Comparison of ENCODE assay signal across 25 cellular contexts in the genomic region with DNA sequence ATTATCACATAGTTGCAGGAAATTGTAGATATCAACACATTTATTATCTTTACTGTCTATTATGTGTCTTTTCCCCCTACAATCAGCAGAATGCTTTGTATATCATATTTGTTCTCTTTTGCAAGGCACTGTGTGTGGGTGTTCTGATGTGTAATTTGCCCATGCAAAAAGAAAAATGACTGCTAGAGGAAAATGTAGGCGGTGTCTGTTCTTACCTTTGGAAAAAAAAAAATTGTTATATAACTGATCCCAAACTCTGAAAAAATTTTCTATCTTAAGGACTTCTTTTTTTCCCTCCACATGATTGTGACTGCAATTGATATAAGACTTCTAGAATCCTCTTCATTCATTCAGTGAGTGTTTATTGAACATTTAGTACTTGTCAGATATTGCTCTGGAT.
"Had no signal": no experiment of that assay in that cellular context is flagged by ENCODE, and none has a peak within 500 bp of the region (broad histone marks: within the 10 kb centered on the region; RNA-seq: fewer than 3 reads in every experiment).

No MANE protein-coding gene starts in this region.

- H3K27me3 Mint-ChIP-seq: naive thymus-derived CD8-positive, alpha-beta T cell; stimulated activated naive B cell treated with anti-CD40 and anti-IgM and Interleukin-4, amounts not matched to agents 10 μg/mL and 1 μg/mL and 100 μg/mL, for 72 hours had no signal

- H3K4me1 ChIP-seq: heart left ventricle, left ventricle myocardium inferior, parathyroid adenoma, psoas muscle, right atrium auricular region, right lobe of liver, stomach, suprapubic skin, tibial artery, upper lobe of right lung had no signal

- H3K27me3 ChIP-seq: heart left ventricle, right atrium auricular region, right lobe of liver, stomach, suprapubic skin, tibial artery, upper lobe of right lung had no signal

- H3K27ac ChIP-seq: heart left ventricle, left ventricle myocardium inferior, parathyroid adenoma, psoas muscle, right atrium auricular region, right lobe of liver, stomach, suprapubic skin, thoracic aorta, tibial artery, upper lobe of right lung had no signal

- H3K9me3 ChIP-seq: left ventricle myocardium inferior, mucosa of descending colon, psoas muscle, right atrium auricular region, right lobe of liver, suprapubic skin, thoracic aorta, tibial artery, upper lobe of right lung had no signal

- H3K9me3 Mint-ChIP-seq: immature natural killer cell had no signal

- H3K36me3 ChIP-seq: heart left ventricle, left ventricle myocardium inferior, right atrium auricular region, right lobe of liver, stomach, suprapubic skin, thoracic aorta, tibial artery, upper lobe of right lung had no signal

- H3K4me3 Mint-ChIP-seq: immature natural killer cell; mesothelial cell of epicardium; naive thymus-derived CD8-positive, alpha-beta T cell; nephron; neural crest cell; stimulated activated naive B cell treated with anti-CD40 and anti-IgM and Interleukin-4, amounts not matched to agents 10 μg/mL and 1 μg/mL and 100 μg/mL, for 72 hours had no signal

- H3K4me3 ChIP-seq: heart left ventricle, left ventricle myocardium inferior, lung, mucosa of descending colon, psoas muscle, right atrium auricular region, right lobe of liver, smooth muscle cell, stomach, suprapubic skin, thoracic aorta, tibial artery, upper lobe of right lung had no signal

- DNase-seq: heart left ventricle; immature natural killer cell; islet precursor cell; left ventricle myocardium inferior; mesendoderm; mucosa of descending colon; naive thymus-derived CD8-positive, alpha-beta T cell; psoas muscle; right lobe of liver; stimulated activated CD4-positive, alpha-beta T cell treated with anti-CD3 and anti-CD28 coated beads, Interleukin-1b, Interleukin-23, amount 100 ng/mL, for 48 hours; stimulated activated CD4-positive, alpha-beta T cell treated with anti-CD3 and anti-CD28 coated beads, Interleukin-2, amount 100 ng/mL, for 48 hours; stimulated activated naive B cell treated with anti-CD40 and anti-IgM and Interleukin-4, amounts not matched to agents 10 μg/mL and 1 μg/mL and 100 μg/mL, for 72 hours; stimulated activated naive CD8-positive, alpha-beta T cell treated with anti-CD3 and anti-CD28 coated beads, Interleukin-15, Interleukin-2, amounts not matched to agents 100 U/mL and 50 U/mL, for 24 hours; stomach; tibial artery; upper lobe of right lung had no signal

- ATAC-seq: heart left ventricle; mucosa of descending colon; naive thymus-derived CD8-positive, alpha-beta T cell; psoas muscle; right lobe of liver; stimulated activated naive B cell treated with anti-CD40 and anti-IgM and Interleukin-4, amounts not matched to agents 10 μg/mL and 1 μg/mL and 100 μg/mL, for 72 hours; stimulated activated naive CD8-positive, alpha-beta T cell treated with anti-CD3 and anti-CD28 coated beads, Interleukin-15, Interleukin-2, amounts not matched to agents 100 U/mL and 50 U/mL, for 24 hours; upper lobe of right lung had no signal

- H3K4me1 Mint-ChIP-seq: mesothelial cell of epicardium; naive thymus-derived CD8-positive, alpha-beta T cell; nephron; neural crest cell; stimulated activated naive B cell treated with anti-CD40 and anti-IgM and Interleukin-4, amounts not matched to agents 10 μg/mL and 1 μg/mL and 100 μg/mL, for 72 hours had no signal

- H3K27ac Mint-ChIP-seq: immature natural killer cell; mesothelial cell of epicardium; nephron; stimulated activated naive B cell treated with anti-CD40 and anti-IgM and Interleukin-4, amounts not matched to agents 10 μg/mL and 1 μg/mL and 100 μg/mL, for 72 hours had no signal

- H3K36me3 Mint-ChIP-seq: mesothelial cell of epicardium had no signal
